Comparison of ENCODE assay signal across 20 cellular contexts in the genomic region with DNA sequence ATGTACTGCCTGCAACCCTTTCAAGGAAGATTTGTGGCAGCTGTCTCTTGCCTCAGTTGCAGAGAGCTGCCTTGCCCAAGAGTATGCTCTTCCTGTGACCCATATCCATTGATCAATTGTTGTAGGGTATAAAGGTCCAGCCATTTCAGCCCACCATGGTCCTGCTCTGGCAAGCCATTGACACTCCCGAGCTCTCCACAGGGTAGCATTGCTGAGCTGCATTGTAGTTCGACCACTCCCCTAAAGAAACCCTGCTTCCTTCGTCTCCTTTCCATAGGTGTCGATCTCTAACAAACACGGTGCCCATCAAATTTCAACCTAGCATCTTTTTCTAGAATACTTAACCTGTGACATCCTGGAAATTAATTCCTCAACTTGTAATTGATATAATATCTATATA.
DNase-seq lines count a peak whose midpoint lies in the region; ATAC-seq, FAIRE-seq and TF ChIP-seq lines count a peak whose summit lies in the region.
"Had no signal": no experiment of that assay in that cellular context is flagged by ENCODE, and none has a peak within 500 bp of the region (broad histone marks: within the 10 kb centered on the region; RNA-seq: fewer than 3 reads in every experiment).

No MANE protein-coding gene starts in this region.

- H2BK15ac ChIP-seq in H1 (ENCODE audit: low read length) = no peak overlapping the region
- H2BK15ac ChIP-seq in mesendoderm (replicated peaks; ENCODE audit: low read depth) = no peak overlapping the region

- no peak overlapping the region for H3K18ac ChIP-seq in H1 (ENCODE audit: extremely low read depth, low read length)
- no peak overlapping the region for H3K18ac ChIP-seq in mesendoderm (ENCODE audit: low read length)

- H3K14ac ChIP-seq in H1 (ENCODE audit: insufficient read length) = no peak overlapping the region

- H3K56ac ChIP-seq in H1 (replicated peaks; ENCODE audit: insufficient read length, low read depth, low read length) (no peak overlapping the region), mesendoderm (ENCODE audit: low read length) (no peak overlapping the region)

- no peak overlapping the region for H3K4ac ChIP-seq in H1 (replicated peaks; ENCODE audit: insufficient read length, low read depth, low read length)
- H3K4ac ChIP-seq in mesendoderm (ENCODE audit: low read depth, low read length) = no peak overlapping the region

- H3K36me3 Mint-ChIP-seq in Caco-2 (ENCODE audit: insufficient read depth, unreplicated experiment) = no peaks in the 10 kb centered on the region

- H4K20me1 ChIP-seq in HCT116 (ENCODE audit: insufficient read depth) = no peaks in the 10 kb centered on the region
- H4K20me1 ChIP-seq in H1 (replicated peaks in 1 of 2; ENCODE audit: control insufficient read depth in 1 of 2, insufficient read depth in 2 of 2, low read length in 2 of 2) = no peaks in the 10 kb centered on the region
- no peaks in the 10 kb centered on the region for H4K20me1 ChIP-seq in smooth muscle cell (ENCODE audit: low read depth)

- CTCF ChIA-PET in Caco-2 (lab: Charles Lee) = no interaction called here
- CTCF ChIA-PET in HCT116 (lab: Charles Lee) = no interaction called here
- CTCF ChIA-PET in H1 (lab: Charles Lee; ENCODE audit: partially characterized antibody) = interaction anchor here (0.6 to 3.0 kb wide), 4 partner anchors 9 to 163 kb away, joined by 3 to 16 read pairs (median 3); no protein-coding TSS in a partner anchor

- H4K5ac ChIP-seq in H1 (ENCODE audit: insufficient read length, low read depth, low read length) (no peak overlapping the region), mesendoderm (ENCODE audit: low read length) (no peak overlapping the region)

- H3F3A ChIP-seq in smooth muscle cell (ENCODE audit: low read depth) = no peaks in the 10 kb centered on the region

- 0 out of 2 replicates have a peak, but pooled peaks have one; percentile 11 for TF ChIP-seq RAD21 in HCT116 (IDR thresholded peaks at IDR 0.05; ENCODE audit: low read depth)
- TF ChIP-seq RAD21 in H1 (IDR thresholded peaks at IDR 0.05 in 1 of 2, conservative IDR thresholded peaks at IDR 0.05 in 1 of 2; ENCODE audit: low read depth in 2 of 2, low read length in 2 of 2) = peak; percentile 28 to 60; a peak in 3 of 4 replicates

- H3K23ac ChIP-seq in H1 (ENCODE audit: insufficient read length) = no peak overlapping the region
- H3K23ac ChIP-seq in mesendoderm (ENCODE audit: low read length) = no peak overlapping the region

- no peak overlapping the region for H4K91ac ChIP-seq in H1 (replicated peaks; ENCODE audit: insufficient read length, low read length)

- H3K27ac ChIP-seq in HCT116 (ENCODE audit: low read depth, low read length) (no peak overlapping the region), H1 (ENCODE audit: low read depth, low read length) (no peak overlapping the region), mesendoderm (ENCODE audit: low read depth, low read length) (no peak overlapping the region), smooth muscle cell (ENCODE audit: low read depth) (no peak overlapping the region)
- H3K27ac ChIP-seq: HL-60, SJCRH30 had no signal

- DNase-seq in Caco-2 = peak in 1 of 2 experiments; percentile 26
- DNase-seq in HCT116 (ENCODE audit: low read depth, low spot score) = no peak
- DNase-seq in H1 (ENCODE audit: low read depth in 1 of 2, low spot score in 2 of 2) = no peak
- DNase-seq in mesendoderm = peak; percentile 54
- DNase-seq in activated T-cell treated with anti-CD3 and anti-CD28 coated beads, Interleukin-2, amount 50 U/mL, for 48 hours = no peak
- DNase-seq in smooth muscle cell (lab: John Stamatoyannopoulos, UW; ENCODE audit: unreplicated experiment) = no peak
- DNase-seq: DMS53; GOT3; Karpas-422; NCI-H1092; NCI-H1436; NCI-H187; NCI-H2171 treated with DMSO at 0.1 percent for 48 hours; NCI-H345; NCI-H748 treated with DMSO at 0.1 percent for 48 hours; NK-92 treated with Interleukin-12 subunit alpha and Interleukin-12 subunit beta, amount 100 ng/mL, for 24 hours; PC-3; SJCRH30 had no signal

- ATAC-seq in HCT116 = no peak
- ATAC-seq in GM19395 (IDR thresholded peaks at IDR 0.05; ENCODE audit: unreplicated experiment) = no peak
- ATAC-seq: PC-3 had no signal

- WGBS in H1 (ENCODE audit: extremely low coverage in 1 of 2, insufficient coverage in 1 of 2, insufficient read length in 1 of 2, insufficient replicate concordance in 2 of 2, low coverage in 1 of 2, low lambda C conversion rate in 2 of 2, missing lambda C conversion rate in 1 of 2), 2 experiments = 70% methylated on average over 5 of the region's 5 CpGs; no CpG with 5 or more reads in 1 of the 2 experiments
- WGBS in mesendoderm (ENCODE audit: extremely low coverage, insufficient coverage, low lambda C conversion rate) = no CpG with 5 or more reads among the region's 5 CpGs
- 76% methylated on average over 5 of the region's 5 CpGs for WGBS in smooth muscle cell (ENCODE audit: low lambda C conversion rate)

- no peaks in the 10 kb centered on the region for H3K9me2 ChIP-seq in HCT116 (ENCODE audit: insufficient read depth)

- peak; percentile 71 for FAIRE-seq in H1 (lab: Jason Lieb, UNC)

- H2BK5ac ChIP-seq in H1 (ENCODE audit: low read depth, low read length) (no peak overlapping the region), mesendoderm (ENCODE audit: low read length) (no peak overlapping the region)

- H2AFZ ChIP-seq in HCT116 (ENCODE audit: low read depth, low read length, poor library complexity, severe bottlenecking) (no peak overlapping the region), H1 (ENCODE audit: low read length) (no peak overlapping the region), smooth muscle cell (ENCODE audit: low read depth) (no peak overlapping the region)

- POLR2A ChIA-PET in Caco-2 (lab: Charles Lee) = no interaction called here
- POLR2A ChIA-PET in HCT116 (lab: Charles Lee) = no interaction called here
- POLR2A ChIA-PET in H1 (lab: Charles Lee; ENCODE audit: partially characterized antibody) = no interaction called here

- TF ChIP-seq CTCF in Caco-2 (IDR thresholded peaks at IDR 0.05; ENCODE audit: insufficient read depth in 1 of 2, low read depth in 1 of 2, low read length in 1 of 2, severe bottlenecking in 1 of 2, unreplicated experiment in 1 of 2) (no peak), HCT116 (IDR thresholded peaks at IDR 0.05 in 2 of 3, conservative IDR thresholded peaks at IDR 0.05 in 1 of 3; ENCODE audit: borderline replicate concordance in 1 of 3, insufficient read depth in 1 of 3, low read depth in 2 of 3, low read length in 2 of 3) (no peak), H1 (IDR thresholded peaks at IDR 0.05; ENCODE audit: control extremely low read depth in 1 of 3, insufficient read depth in 1 of 3, low read depth in 1 of 3, low read length in 3 of 3) (peak in 2 of 3 experiments; percentile 14 to 17; a peak in 2 of 4 replicates), smooth muscle cell (IDR thresholded peaks at IDR 0.05; ENCODE audit: borderline replicate concordance, insufficient read depth, poor library complexity, severe bottlenecking) (no peak)

- TF ChIP-seq EP300 in H1 (IDR thresholded peaks at IDR 0.05; ENCODE audit: borderline replicate concordance in 1 of 2, low read depth in 2 of 2, low read length in 2 of 2) = no peak

- H3K27me3 ChIP-seq in Caco-2 (replicated peaks; ENCODE audit: control insufficient read depth, insufficient read depth, low read length) (no peaks in the 10 kb centered on the region), HCT116 (ENCODE audit: insufficient read depth, low read length) (no peaks in the 10 kb centered on the region), H1 (replicated peaks in 1 of 4; ENCODE audit: control insufficient read depth in 3 of 4, extremely low read depth in 1 of 4, insufficient read depth in 3 of 4, low read length in 3 of 4) (no peaks in the 10 kb centered on the region; a peak in 1 of 7 replicates), mesendoderm (ENCODE audit: insufficient read depth, low read length, poor library complexity) (no peaks in the 10 kb centered on the region), smooth muscle cell (ENCODE audit: low read depth) (no peaks in the 10 kb centered on the region)
- H3K27me3 ChIP-seq: SJCRH30 had no signal

- peaks cover 34% of the 10 kb centered on the region for H3K4me1 Mint-ChIP-seq in Caco-2 (ENCODE audit: low read depth, unreplicated experiment)

- H3K9ac ChIP-seq in HCT116 (ENCODE audit: low read length) = no peak overlapping the region
- H3K9ac ChIP-seq in H1 (replicated peaks in 1 of 4; ENCODE audit: extremely low read depth in 1 of 4, low read depth in 3 of 4, low read length in 3 of 4) = no peak overlapping the region
- H3K9ac ChIP-seq in mesendoderm (ENCODE audit: low read length) = no peak overlapping the region
- H3K9ac ChIP-seq in smooth muscle cell (ENCODE audit: low read depth) = no peak overlapping the region

- H2AK5ac ChIP-seq in H1 (ENCODE audit: low read depth, low read length) = no peak overlapping the region
- H2AK5ac ChIP-seq in mesendoderm (ENCODE audit: low read length) = no peak overlapping the region

- RAD21 ChIA-PET in HCT116 (lab: Charles Lee; ENCODE audit: low non-redundant PET in 1 of 2, low total read pairs in 2 of 2, uncharacterized antibody in 2 of 2, unreplicated experiment in 2 of 2) = no interaction called here

- H3K79me2 ChIP-seq in HCT116 (ENCODE audit: insufficient read depth, low read length) = no peaks in the 10 kb centered on the region
- H3K79me2 ChIP-seq in H1 (ENCODE audit: control insufficient read depth in 1 of 2, insufficient read depth in 2 of 2, low read length in 2 of 2) = no peaks in the 10 kb centered on the region
- H3K79me2 ChIP-seq in mesendoderm (ENCODE audit: control insufficient read depth, insufficient read depth, low read length) = no peaks in the 10 kb centered on the region
- no peaks in the 10 kb centered on the region for H3K79me2 ChIP-seq in smooth muscle cell (ENCODE audit: low read depth)

- no peaks in the 10 kb centered on the region for H3K27me3 Mint-ChIP-seq in Caco-2 (ENCODE audit: insufficient read depth, unreplicated experiment)

- no peaks in the 10 kb centered on the region for H3K36me3 ChIP-seq in Caco-2 (ENCODE audit: control insufficient read depth, insufficient read depth, low read length)
- H3K36me3 ChIP-seq in HCT116 (ENCODE audit: control insufficient read depth in 1 of 2, insufficient read depth in 2 of 2, low read length in 2 of 2) = no peaks in the 10 kb centered on the region
- no peaks in the 10 kb centered on the region for H3K36me3 ChIP-seq in H1 (ENCODE audit: control insufficient read depth in 2 of 4, insufficient read depth in 4 of 4, low read length in 3 of 4)
- H3K36me3 ChIP-seq in mesendoderm (ENCODE audit: control insufficient read depth, insufficient read depth, low read length) = no peaks in the 10 kb centered on the region
- H3K36me3 ChIP-seq in smooth muscle cell (ENCODE audit: low read depth) = no peaks in the 10 kb centered on the region
- H3K36me3 ChIP-seq: SJCRH30 had no signal

- H2BK12ac ChIP-seq in H1 (ENCODE audit: low read depth, low read length) = no peak overlapping the region

- H3K27ac Mint-ChIP-seq in Caco-2 (ENCODE audit: unreplicated experiment) = peak overlapping the region; percentile 19

- H3K9me3 ChIP-seq in Caco-2 = peaks cover 4% of the 10 kb centered on the region; the same call in 1 of the 2 replicates
- H3K9me3 ChIP-seq in HCT116 (ENCODE audit: control insufficient read depth in 1 of 2, insufficient read depth in 1 of 2, low read depth in 1 of 2, low read length in 2 of 2) = no peaks in the 10 kb centered on the region
- no peaks in the 10 kb centered on the region for H3K9me3 ChIP-seq in H1 (ENCODE audit: insufficient read depth in 2 of 2, low read depth in 1 of 2, low read length in 1 of 2)
- no peaks in the 10 kb centered on the region for H3K9me3 ChIP-seq in smooth muscle cell (replicated peaks; ENCODE audit: low read depth)
- H3K9me3 ChIP-seq: SJCRH30 had no signal

- TF ChIP-seq POLR2A in HCT116 (IDR thresholded peaks at IDR 0.05; ENCODE audit: borderline replicate concordance, extremely low read depth, insufficient read depth, insufficient read length) (no peak), H1 (IDR thresholded peaks at IDR 0.05; ENCODE audit: control extremely low read depth in 1 of 2, low read depth in 2 of 2, low read length in 2 of 2) (no peak)

- H3K4me3 Mint-ChIP-seq in Caco-2 (ENCODE audit: unreplicated experiment) = no peak overlapping the region

- no peak overlapping the region for H3K4me2 ChIP-seq in HCT116 (ENCODE audit: low read length)
- no peak overlapping the region for H3K4me2 ChIP-seq in H1 (ENCODE audit: insufficient read depth in 1 of 2, low read depth in 2 of 2, low read length in 2 of 2)
- H3K4me2 ChIP-seq in mesendoderm (ENCODE audit: low read length) = no peak overlapping the region
- no peak overlapping the region for H3K4me2 ChIP-seq in smooth muscle cell

- intact Hi-C loops in Caco-2 (cut with micrococcal nuclease; ENCODE audit: unreplicated experiment) (loop anchor here (1.0 to 5.0 kb wide), 2 partner anchors 60 to 151 kb away; no protein-coding TSS in a partner anchor), HCT116 (cut with micrococcal nuclease) (loop anchor here (10.0 kb wide), 1 partner anchor 517 kb away; no protein-coding TSS in a partner anchor)

- BruUV-seq in Caco-2 (replicated peaks; lab: Mats Ljungman, UMichigan) (no TSS peak), HCT116 (replicated peaks; lab: Mats Ljungman, UMichigan) (no TSS peak)

- H3K4me1 ChIP-seq in Caco-2 (peaks cover 28% of the 10 kb centered on the region), HCT116 (ENCODE audit: control insufficient read depth in 1 of 2, insufficient read depth in 2 of 2, low read length in 2 of 2) (peaks cover 0 to 31% of the 10 kb centered on the region in 2 experiments; a peak in 2 of 4 replicates), H1 (replicated peaks in 1 of 4; ENCODE audit: control insufficient read depth in 3 of 4, insufficient read depth in 4 of 4, low read length in 3 of 4) (peaks cover 0 to 3% (median 0%) of the 10 kb centered on the region in 4 experiments; a peak in 3 of 7 replicates), mesendoderm (ENCODE audit: control insufficient read depth, low read depth, low read length) (no peaks in the 10 kb centered on the region), smooth muscle cell (ENCODE audit: low read depth) (peaks cover 8% of the 10 kb centered on the region)
- H3K4me1 ChIP-seq: SJCRH30 had no signal

- no peak overlapping the region for H2BK20ac ChIP-seq in H1 (ENCODE audit: low read length)

- H3K79me1 ChIP-seq in H1 (ENCODE audit: low read depth, low read length) = no peaks in the 10 kb centered on the region
- no peaks in the 10 kb centered on the region for H3K79me1 ChIP-seq in mesendoderm (ENCODE audit: low read length)

- no peaks in the 10 kb centered on the region for H3K23me2 ChIP-seq in H1 (ENCODE audit: low read depth, low read length)

- H3K4me3 ChIP-seq in Caco-2 (ENCODE audit: low read depth, low read length) = no peak overlapping the region
- no peak overlapping the region for H3K4me3 ChIP-seq in HCT116 (replicated peaks in 1 of 2; ENCODE audit: low read depth in 1 of 2, low read length in 2 of 2)
- H3K4me3 ChIP-seq in H1 (ENCODE audit: extremely low read depth in 1 of 4, insufficient read depth in 2 of 4, low read depth in 3 of 4, low read length in 4 of 4) = no peak overlapping the region
- no peak overlapping the region for H3K4me3 ChIP-seq in mesendoderm (ENCODE audit: low read length)
- H3K4me3 ChIP-seq in smooth muscle cell = no peak overlapping the region
- H3K4me3 ChIP-seq: SJCRH30 had no signal

- no peak overlapping the region for H2BK120ac ChIP-seq in H1 (replicated peaks; ENCODE audit: low read depth, low read length)
- H2BK120ac ChIP-seq in mesendoderm (ENCODE audit: low read depth, low read length) = no peak overlapping the region

- H3K9me3 Mint-ChIP-seq in Caco-2 (ENCODE audit: unreplicated experiment) = peaks cover 10% of the 10 kb centered on the region

- no peak overlapping the region for H4K8ac ChIP-seq in H1 (ENCODE audit: extremely low read depth, insufficient read depth, low read length)
- H4K8ac ChIP-seq in mesendoderm (ENCODE audit: low read depth, low read length) = no peak overlapping the region

Comparison
In these comparisons a context has a peak if more than half of its experiments do, and no peak if none do; other contexts are left out.
1. CTCF ChIP-seq: peak in H1 (2 of 3); none in Caco-2 (0 of 2), HCT116 (0 of 3) and smooth muscle cell (single experiment).